Comparison of ENCODE assay signal across 26 cellular contexts in genomic region chrY:15239733-15240132, GRCh38.
"Had no signal": no experiment of that assay in that cellular context is flagged by ENCODE, and none has a peak within 500 bp of the region (broad histone marks: within the 10 kb centered on the region; RNA-seq: fewer than 3 reads in every experiment).

No MANE protein-coding gene starts in this region.

- H3K4me1 ChIP-seq: esophagus squamous epithelium, gastrocnemius medialis, heart right ventricle, left lung, lower lobe of right lung had no signal

- H3K4me3 ChIP-seq: coronary artery, dorsolateral prefrontal cortex, esophagus squamous epithelium, gastrocnemius medialis, heart right ventricle, left lung, lower lobe of right lung, mucosa of descending colon had no signal

- DNase-seq: dermis blood vessel endothelial cell; dorsolateral prefrontal cortex; effector CD4-positive, alpha-beta T cell; effector memory CD4-positive, alpha-beta T cell; esophagus squamous epithelium; foreskin fibroblast; foreskin melanocyte; gastrocnemius medialis; glutamatergic neuron; head of caudate nucleus; heart right ventricle; hippocampal formation; immature natural killer cell; islet precursor cell; kidney; kidney glomerular epithelial cell; left lung; left ventricle myocardium superior; lower lobe of right lung; mesenchymal stem cell; mucosa of descending colon; naive B cell had no signal

- H3K9me3 ChIP-seq: esophagus squamous epithelium, gastrocnemius medialis, heart right ventricle, left lung, lower lobe of right lung, mucosa of descending colon had no signal

- H3K27ac ChIP-seq: coronary artery, dorsolateral prefrontal cortex, esophagus squamous epithelium, gastrocnemius medialis, heart right ventricle, left lung, lower lobe of right lung had no signal

- H3K27me3 ChIP-seq: dorsolateral prefrontal cortex, esophagus squamous epithelium, gastrocnemius medialis, heart right ventricle, left lung had no signal

- ATAC-seq: esophagus mucosa, gastrocnemius medialis, heart right ventricle, left lung, left ventricle myocardium superior, lower lobe of right lung, mucosa of descending colon had no signal

- FAIRE-seq: colon, endothelial cell of umbilical vein, kidney had no signal

- H3K36me3 ChIP-seq: esophagus squamous epithelium, gastrocnemius medialis, heart right ventricle, left lung, lower lobe of right lung had no signal
